ENCODE assay signal across 26 cellular contexts in the genomic region with DNA sequence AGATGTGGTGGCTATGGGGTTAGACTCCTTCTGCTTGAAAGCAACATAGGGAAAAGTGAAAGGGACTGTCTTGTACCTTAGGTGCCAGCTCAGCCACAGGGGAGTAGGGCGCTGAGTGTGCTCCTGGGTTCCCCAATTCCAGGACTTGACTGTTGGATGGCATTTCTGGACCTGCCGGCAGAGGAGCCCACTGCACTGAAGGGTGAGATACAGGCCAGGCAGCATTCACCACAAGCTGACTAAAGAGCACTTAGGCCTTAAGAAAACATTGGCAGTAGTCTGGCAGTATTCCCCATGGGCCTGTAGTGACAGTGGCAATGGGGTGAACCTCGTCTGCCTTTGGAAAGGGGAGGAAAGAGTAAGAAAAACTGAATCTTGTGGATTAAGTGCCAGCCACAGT.
"Had no signal": no experiment of that assay in that cellular context is flagged by ENCODE, and none has a peak within 500 bp of the region (broad histone marks: within the 10 kb centered on the region; RNA-seq: fewer than 3 reads in every experiment).

No MANE protein-coding gene starts in this region.

- H3K4me3 ChIP-seq: coronary artery, esophagus squamous epithelium, heart right ventricle, lung, right lobe of liver, suprapubic skin had no signal

- H3K27me3 Mint-ChIP-seq: effector memory CD8-positive, alpha-beta T cell; stimulated activated naive CD8-positive, alpha-beta T cell treated with anti-CD3 and anti-CD28 coated beads, Interleukin-15, amount 100 ng/mL, for 72 hours had no signal

- H3K9me3 ChIP-seq: esophagus squamous epithelium, heart right ventricle, right lobe of liver, suprapubic skin had no signal

- H3K36me3 ChIP-seq: esophagus squamous epithelium, heart right ventricle, right lobe of liver, suprapubic skin had no signal

- DNase-seq: effector memory CD8-positive, alpha-beta T cell; erythroblast; esophagus squamous epithelium; foreskin melanocyte; glutamatergic neuron; heart right ventricle; hippocampal formation; left cardiac atrium; left ventricle myocardium superior; natural killer cell; right lobe of liver; small intestine; stimulated activated CD4-positive, alpha-beta T cell treated with anti-CD3 and anti-CD28 coated beads, Interleukin-15, amount 100 ng/mL, for 24 hours; stimulated activated CD4-positive, alpha-beta T cell treated with anti-CD3 and anti-CD28 coated beads, Interleukin-2, amount 100 ng/mL, for 48 hours; stimulated activated naive CD4-positive, alpha-beta T cell; stimulated activated naive CD8-positive, alpha-beta T cell treated with anti-CD3 and anti-CD28 coated beads, Interleukin-15, amount 100 ng/mL, for 72 hours; trophoblast cell had no signal

- H3K4me1 Mint-ChIP-seq: memory B cell; natural killer cell; neural crest cell; stimulated activated naive CD8-positive, alpha-beta T cell treated with anti-CD3 and anti-CD28 coated beads, Interleukin-15, amount 100 ng/mL, for 72 hours had no signal

- H3K4me1 ChIP-seq: esophagus squamous epithelium, heart right ventricle, parathyroid adenoma, right lobe of liver, suprapubic skin had no signal

- H3K4me3 Mint-ChIP-seq: effector memory CD8-positive, alpha-beta T cell; memory B cell; natural killer cell; neural crest cell; stimulated activated naive CD8-positive, alpha-beta T cell treated with anti-CD3 and anti-CD28 coated beads, Interleukin-15, amount 100 ng/mL, for 72 hours had no signal

- H3K27ac ChIP-seq: coronary artery, esophagus squamous epithelium, heart right ventricle, parathyroid adenoma, right lobe of liver, suprapubic skin had no signal

- H3K36me3 Mint-ChIP-seq: memory B cell, natural killer cell had no signal

- ATAC-seq: effector memory CD8-positive, alpha-beta T cell; heart right ventricle; left cardiac atrium; left ventricle myocardium superior; natural killer cell; right lobe of liver; stimulated activated naive CD8-positive, alpha-beta T cell treated with anti-CD3 and anti-CD28 coated beads, Interleukin-15, amount 100 ng/mL, for 72 hours had no signal

- H3K27ac Mint-ChIP-seq: effector memory CD8-positive, alpha-beta T cell; memory B cell; natural killer cell; progenitor cell of endocrine pancreas; stimulated activated naive CD8-positive, alpha-beta T cell treated with anti-CD3 and anti-CD28 coated beads, Interleukin-15, amount 100 ng/mL, for 72 hours had no signal

- H3K27me3 ChIP-seq: esophagus squamous epithelium, heart right ventricle, right lobe of liver, suprapubic skin had no signal

- H3K9me3 Mint-ChIP-seq: memory B cell had no signal

- FAIRE-seq: endometrium, islet of Langerhans, small intestine had no signal
